8 cellular contexts compared by ENCODE assay signal in genomic region chrX:77900688-77901087, GRCh38. TPM values are rescaled to one million over a fixed set of nuclear protein-coding genes. Genes with fewer than 3 reads are reported as not detected.
DNase-seq lines count a peak whose midpoint lies in the region; ATAC-seq, FAIRE-seq and TF ChIP-seq lines count a peak whose summit lies in the region.

No MANE protein-coding gene starts in this region.

- no peak for ATAC-seq in GM21367 (IDR thresholded peaks at IDR 0.05; ENCODE audit: unreplicated experiment)
- no peak for ATAC-seq in HG03097 (IDR thresholded peaks at IDR 0.05; ENCODE audit: low FRiP score, unreplicated experiment)

- DNase-seq in GM12864 (ENCODE audit: low read depth), result no peak
- DNase-seq in PC-9, result no peak
- DNase-seq in endothelial cell (ENCODE audit: low spot score), result no peak
- no peak for DNase-seq in progenitor cell of endocrine pancreas (ENCODE audit: low spot score, unreplicated experiment)
- DNase-seq in SW 1271 (lab: John Stamatoyannopoulos, UW), result no peak
- no peak for DNase-seq in GM12891 (ENCODE audit: insufficient read length, low spot score)

- H3K27me3 Mint-ChIP-seq in endothelial cell (ENCODE audit: unreplicated experiment) (peaks cover 2% of the 10 kb centered on the region), progenitor cell of endocrine pancreas (no peaks in the 10 kb centered on the region)

- no peaks in the 10 kb centered on the region; the same call in 1 of the 2 replicates for H4K20me1 ChIP-seq in PC-9 (ENCODE audit: insufficient read depth)

- H3F3A ChIP-seq in PC-9 (ENCODE audit: insufficient read depth, low read depth), result peaks cover 17% of the 10 kb centered on the region

- H3K36me3 Mint-ChIP-seq in endothelial cell (ENCODE audit: low read depth, unreplicated experiment) (peaks cover 3% of the 10 kb centered on the region), progenitor cell of endocrine pancreas (ENCODE audit: insufficient read depth) (peaks cover 9% of the 10 kb centered on the region)

- no peaks in the 10 kb centered on the region for H3K9me2 ChIP-seq in PC-9 (ENCODE audit: insufficient read depth)

- H3K27ac ChIP-seq in PC-9, result peak overlapping the region; percentile 89

- intact Hi-C loops in PC-9 (cut with micrococcal nuclease; ENCODE audit: unreplicated experiment), result loop anchor here (10.0 kb wide), 1 partner anchor 224 kb away; no protein-coding TSS in a partner anchor

- CTCF ChIA-PET in PC-9 (lab: Charles Lee), result no interaction called here

- no peak overlapping the region for H3K27ac Mint-ChIP-seq in endothelial cell (ENCODE audit: unreplicated experiment)
- no peak overlapping the region for H3K27ac Mint-ChIP-seq in progenitor cell of endocrine pancreas

- no peaks in the 10 kb centered on the region for H3K9me3 ChIP-seq in PC-9 (ENCODE audit: insufficient read depth, low read depth)

- no peak for TF ChIP-seq POLR2A in GM12891 (IDR thresholded peaks at IDR 0.05; ENCODE audit: low read depth, low read length)

- H3K4me1 ChIP-seq in PC-9 (replicated peaks; ENCODE audit: insufficient read depth), result peaks cover 3% of the 10 kb centered on the region; the same call in 1 of the 2 replicates

- no peak for FAIRE-seq in GM12891 (lab: Jason Lieb, UNC)

- POLR2A ChIA-PET in PC-9 (lab: Charles Lee; ENCODE audit: unreplicated experiment), result no interaction called here

- TF ChIP-seq CTCF in GM12864 (IDR thresholded peaks at IDR 0.05; ENCODE audit: low read depth, low read length, missing control alignments) (no peak), PC-9 (conservative IDR thresholded peaks at IDR 0.05) (no peak), endothelial cell (IDR thresholded peaks at IDR 0.05; ENCODE audit: unreplicated experiment) (no peak), progenitor cell of endocrine pancreas (IDR thresholded peaks at IDR 0.05; ENCODE audit: unreplicated experiment) (no peak)

- no peaks in the 10 kb centered on the region for H3K9me3 Mint-ChIP-seq in endothelial cell (ENCODE audit: unreplicated experiment)
- peaks cover 8% of the 10 kb centered on the region for H3K9me3 Mint-ChIP-seq in progenitor cell of endocrine pancreas (ENCODE audit: low read depth)

- H3K36me3 ChIP-seq in PC-9 (ENCODE audit: low read depth), result peaks cover 7% of the 10 kb centered on the region

- peak overlapping the region; percentile 62 for H3K4me3 Mint-ChIP-seq in endothelial cell (ENCODE audit: unreplicated experiment)
- peak overlapping the region; percentile 84 for H3K4me3 Mint-ChIP-seq in progenitor cell of endocrine pancreas (ENCODE audit: low read depth)

- H3K4me3 ChIP-seq in GM12864 (ENCODE audit: low read depth, low read length) (peak overlapping the region; percentile 62), PC-9 (peak overlapping the region; percentile 88)

- H2AFZ ChIP-seq in PC-9, result no peak overlapping the region

- H3K27me3 ChIP-seq in PC-9 (ENCODE audit: insufficient read depth, low read depth), result no peaks in the 10 kb centered on the region

- H3K4me2 ChIP-seq in PC-9, result peak overlapping the region; percentile 89

- H3K4me1 Mint-ChIP-seq in endothelial cell (ENCODE audit: unreplicated experiment) (peaks cover 4% of the 10 kb centered on the region), progenitor cell of endocrine pancreas (ENCODE audit: low read depth) (peaks cover 5% of the 10 kb centered on the region)

- no TSS peak for BruUV-seq in PC-9 (replicated peaks; lab: Mats Ljungman, UMichigan)

- H3K79me2 ChIP-seq in PC-9 (ENCODE audit: low read depth), result peaks cover 43% of the 10 kb centered on the region

TF ChIP-seq in GM12891, 5 proteins besides CTCF, POLR2A, EP300 and RAD21:
- TF ChIP-seq POLR2AphosphoS5 (IDR thresholded peaks at IDR 0.05; ENCODE audit: low read depth, low read length) (no peak), SPI1 (IDR thresholded peaks at IDR 0.05; ENCODE audit: low read depth, low read length) (no peak)

RNA-seq across cellular contexts. Expression of gene COX7B, which starts 1.4 kb away (rescaled TPM):
- total RNA-seq in PC-9 (2021) (273 and 356 TPM in 2 replicates), endothelial cell (ENCODE audit: unreplicated experiment) (155 TPM), progenitor cell of endocrine pancreas (163 and 178 TPM in 2 replicates)
- polyA plus RNA-seq in GM12891 (2012; ENCODE audit: low read depth, missing spikeins), result 613 TPM

RNA-seq across cellular contexts. Expression of gene MAGT1, which starts 5.5 kb away (rescaled TPM):
- total RNA-seq in PC-9 (2021), result 49.4 and 68.2 TPM in 2 replicates
- 52.4 TPM for total RNA-seq in endothelial cell (ENCODE audit: unreplicated experiment)
- 55.9 and 59.0 TPM in 2 replicates for total RNA-seq in progenitor cell of endocrine pancreas
- 17.9 TPM for polyA plus RNA-seq in GM12891 (2012; ENCODE audit: low read depth, missing spikeins)

RNA-seq across cellular contexts. Expression of gene ATP7A, which starts 9.8 kb away (rescaled TPM):
- total RNA-seq in PC-9 (2021), result 13.0 and 13.8 TPM in 2 replicates
- total RNA-seq in endothelial cell (ENCODE audit: unreplicated experiment), result 6.7 TPM
- 12.1 and 12.3 TPM in 2 replicates for total RNA-seq in progenitor cell of endocrine pancreas
- 2.6 TPM for polyA plus RNA-seq in GM12891 (2012; ENCODE audit: low read depth, missing spikeins)
